In genomic region chr6:22445946-22446345, GRCh38 we compare ENCODE assay signal across 30 cellular contexts.
"Had no signal": no experiment of that assay in that cellular context is flagged by ENCODE, and none has a peak within 500 bp of the region (broad histone marks: within the 10 kb centered on the region; RNA-seq: fewer than 3 reads in every experiment).

No MANE protein-coding gene starts in this region.

- H3K9me3 Mint-ChIP-seq: activated CD4-positive, alpha-beta memory T cell treated with anti-CD3 and anti-CD28 coated beads for 36 hours; activated CD4-positive, alpha-beta T cell treated with anti-CD3 and anti-CD28 coated beads, Interleukin-2, amount 10 ng/mL, durations not matched to agents 24 days and 14 days; activated naive CD4-positive, alpha-beta T cell treated with anti-CD3 and anti-CD28 coated beads for 36 hours; activated naive CD4-positive, alpha-beta T cell treated with anti-CD3 and anti-CD28 coated beads, Interleukin-2, amount 50 U/mL, for 24 hours; activated naive CD8-positive, alpha-beta T cell treated with anti-CD3 and anti-CD28 coated beads for 36 hours; activated naive CD8-positive, alpha-beta T cell treated with anti-CD3 and anti-CD28 coated beads, Interleukin-2, amount 50 U/mL, for 24 hours; activated T-helper 1 cell treated with anti-CD3 and anti-CD28 coated beads, Interleukin-12 subunit alpha, Interleukin-12 subunit beta, Interleukin-2, Interleukin-4 antibody, amounts not matched to agents 30 ng/mL and 10 ng/mL and 1 ng/mL, durations not matched to agents 14 hours and 24 hours and 36 hours; activated T-helper 2 cell treated with anti-CD3 and anti-CD28 coated beads, Interferon-gamma antibody, Interleukin-2, Interleukin-4, amounts not matched to agents 10 μg/mL and 5 μg/mL and 100 μg/mL, durations not matched to agents 14 hours and 24 hours and 36 hours had no signal

- H3K4me3 ChIP-seq: adrenal gland, body of pancreas, colonic mucosa had no signal

- DNase-seq: activated CD4-positive, alpha-beta memory T cell treated with anti-CD3 and anti-CD28 coated beads for 36 hours; activated CD4-positive, alpha-beta T cell treated with anti-CD3 and anti-CD28 coated beads for 36 hours; activated CD4-positive, alpha-beta T cell treated with anti-CD3 and anti-CD28 coated beads, Interleukin-2, amount 10 ng/mL, durations not matched to agents 24 days and 14 days; activated CD8-positive, alpha-beta memory T cell treated with anti-CD3 and anti-CD28 coated beads, Interleukin-2, amount 10 ng/mL, durations not matched to agents 7 days and 5 days; activated CD8-positive, alpha-beta memory T cell treated with anti-CD3 and anti-CD28 coated beads, Interleukin-2, amount 50 U/mL, for 4 hours; activated CD8-positive, alpha-beta T cell treated with anti-CD3 and anti-CD28 coated beads, Interleukin-2, amount 10 ng/mL, durations not matched to agents 7 days and 5 days; activated effector memory CD4-positive, alpha-beta T cell treated with anti-CD3 and anti-CD28 coated beads, Interleukin-2, amount 50 U/mL, for 16 hours; activated naive CD4-positive, alpha-beta T cell treated with anti-CD3 and anti-CD28 coated beads for 36 hours; activated naive CD8-positive, alpha-beta T cell treated with anti-CD3 and anti-CD28 coated beads for 36 hours; activated naive CD8-positive, alpha-beta T cell treated with anti-CD3 and anti-CD28 coated beads, Interleukin-2, amount 50 U/mL, for 24 hours; activated T-cell treated with anti-CD3 and anti-CD28 coated beads, Interleukin-2, amount 50 U/mL, for 1 hour; activated T-cell treated with anti-CD3 and anti-CD28 coated beads, Interleukin-2, amount 50 U/mL, for 48 hours; adrenal gland; amygdala; aorta; body of pancreas; caudate nucleus; cerebellar nuclear complex; colonic mucosa; effector CD4-positive, alpha-beta T cell; effector memory CD8-positive, alpha-beta T cell; foreskin fibroblast; head of caudate nucleus; T-helper 2 cell had no signal

- H3K27ac ChIP-seq: adrenal gland, body of pancreas, colonic mucosa, VCaP had no signal

- H3K9me3 ChIP-seq: adrenal gland, body of pancreas, colonic mucosa had no signal

- H3K36me3 ChIP-seq: adrenal gland, colonic mucosa had no signal

- H3K36me3 Mint-ChIP-seq: activated CD4-positive, alpha-beta memory T cell treated with anti-CD3 and anti-CD28 coated beads for 36 hours; activated CD8-positive, alpha-beta memory T cell treated with anti-CD3 and anti-CD28 coated beads, Interleukin-2, amount 10 ng/mL, durations not matched to agents 7 days and 5 days; activated naive CD4-positive, alpha-beta T cell treated with anti-CD3 and anti-CD28 coated beads, Interleukin-2, amount 50 U/mL, for 24 hours; activated naive CD8-positive, alpha-beta T cell treated with anti-CD3 and anti-CD28 coated beads for 36 hours had no signal

- H3K27me3 Mint-ChIP-seq: activated CD4-positive, alpha-beta memory T cell treated with anti-CD3 and anti-CD28 coated beads for 36 hours; activated CD4-positive, alpha-beta T cell treated with anti-CD3 and anti-CD28 coated beads for 36 hours; activated CD4-positive, alpha-beta T cell treated with anti-CD3 and anti-CD28 coated beads, Interleukin-2, amount 10 ng/mL, durations not matched to agents 24 days and 14 days; activated CD8-positive, alpha-beta memory T cell treated with anti-CD3 and anti-CD28 coated beads, Interleukin-2, amount 10 ng/mL, durations not matched to agents 7 days and 5 days; activated naive CD4-positive, alpha-beta T cell treated with anti-CD3 and anti-CD28 coated beads, Interleukin-2, amount 50 U/mL, for 24 hours; activated naive CD8-positive, alpha-beta T cell treated with anti-CD3 and anti-CD28 coated beads for 36 hours; activated naive CD8-positive, alpha-beta T cell treated with anti-CD3 and anti-CD28 coated beads, Interleukin-2, amount 50 U/mL, for 24 hours; effector memory CD8-positive, alpha-beta T cell had no signal

- H3K27me3 ChIP-seq: adrenal gland, body of pancreas, colonic mucosa had no signal

- H3K4me1 ChIP-seq: adrenal gland, body of pancreas, colonic mucosa had no signal

- ATAC-seq: activated CD4-positive, alpha-beta T cell treated with anti-CD3 and anti-CD28 coated beads for 36 hours; activated CD8-positive, alpha-beta memory T cell treated with anti-CD3 and anti-CD28 coated beads, Interleukin-2, amount 10 ng/mL, durations not matched to agents 7 days and 5 days; activated CD8-positive, alpha-beta T cell treated with anti-CD3 and anti-CD28 coated beads, Interleukin-2, amount 10 ng/mL, durations not matched to agents 7 days and 5 days; activated naive CD8-positive, alpha-beta T cell treated with anti-CD3 and anti-CD28 coated beads, Interleukin-2, amount 50 U/mL, for 24 hours; body of pancreas; effector memory CD8-positive, alpha-beta T cell; esophagus mucosa; WTC11 had no signal

- H3K4me3 Mint-ChIP-seq: activated CD4-positive, alpha-beta memory T cell treated with anti-CD3 and anti-CD28 coated beads for 36 hours; activated CD4-positive, alpha-beta T cell treated with anti-CD3 and anti-CD28 coated beads for 36 hours; activated CD4-positive, alpha-beta T cell treated with anti-CD3 and anti-CD28 coated beads, Interleukin-2, amount 10 ng/mL, durations not matched to agents 24 days and 14 days; activated CD8-positive, alpha-beta memory T cell treated with anti-CD3 and anti-CD28 coated beads, Interleukin-2, amount 10 ng/mL, durations not matched to agents 7 days and 5 days; activated CD8-positive, alpha-beta T cell treated with anti-CD3 and anti-CD28 coated beads, Interleukin-2, amount 10 ng/mL, durations not matched to agents 7 days and 5 days; activated naive CD4-positive, alpha-beta T cell treated with anti-CD3 and anti-CD28 coated beads for 36 hours; activated naive CD4-positive, alpha-beta T cell treated with anti-CD3 and anti-CD28 coated beads, Interleukin-2, amount 50 U/mL, for 24 hours; activated naive CD8-positive, alpha-beta T cell treated with anti-CD3 and anti-CD28 coated beads for 36 hours; activated naive CD8-positive, alpha-beta T cell treated with anti-CD3 and anti-CD28 coated beads, Interleukin-2, amount 50 U/mL, for 24 hours; activated T-helper 1 cell treated with anti-CD3 and anti-CD28 coated beads, Interleukin-12 subunit alpha, Interleukin-12 subunit beta, Interleukin-2, Interleukin-4 antibody, amounts not matched to agents 30 ng/mL and 10 ng/mL and 1 ng/mL, durations not matched to agents 14 hours and 24 hours and 36 hours; effector memory CD8-positive, alpha-beta T cell; WTC11 had no signal

- H3K27ac Mint-ChIP-seq: activated CD4-positive, alpha-beta memory T cell treated with anti-CD3 and anti-CD28 coated beads for 36 hours; activated CD4-positive, alpha-beta T cell treated with anti-CD3 and anti-CD28 coated beads for 36 hours; activated CD4-positive, alpha-beta T cell treated with anti-CD3 and anti-CD28 coated beads, Interleukin-2, amount 10 ng/mL, durations not matched to agents 24 days and 14 days; activated CD8-positive, alpha-beta memory T cell treated with anti-CD3 and anti-CD28 coated beads, Interleukin-2, amount 10 ng/mL, durations not matched to agents 7 days and 5 days; activated CD8-positive, alpha-beta T cell treated with anti-CD3 and anti-CD28 coated beads, Interleukin-2, amount 10 ng/mL, durations not matched to agents 7 days and 5 days; activated naive CD4-positive, alpha-beta T cell treated with anti-CD3 and anti-CD28 coated beads for 36 hours; activated naive CD4-positive, alpha-beta T cell treated with anti-CD3 and anti-CD28 coated beads, Interleukin-2, amount 50 U/mL, for 24 hours; activated naive CD8-positive, alpha-beta T cell treated with anti-CD3 and anti-CD28 coated beads for 36 hours; activated naive CD8-positive, alpha-beta T cell treated with anti-CD3 and anti-CD28 coated beads, Interleukin-2, amount 50 U/mL, for 24 hours; activated T-helper 1 cell treated with anti-CD3 and anti-CD28 coated beads, Interleukin-12 subunit alpha, Interleukin-12 subunit beta, Interleukin-2, Interleukin-4 antibody, amounts not matched to agents 30 ng/mL and 10 ng/mL and 1 ng/mL, durations not matched to agents 14 hours and 24 hours and 36 hours; activated T-helper 2 cell treated with anti-CD3 and anti-CD28 coated beads, Interferon-gamma antibody, Interleukin-2, Interleukin-4, amounts not matched to agents 10 μg/mL and 5 μg/mL and 100 μg/mL, durations not matched to agents 14 hours and 24 hours and 36 hours; effector memory CD8-positive, alpha-beta T cell; WTC11 had no signal

- H3K4me1 Mint-ChIP-seq: activated CD4-positive, alpha-beta T cell treated with anti-CD3 and anti-CD28 coated beads for 36 hours; activated CD4-positive, alpha-beta T cell treated with anti-CD3 and anti-CD28 coated beads, Interleukin-2, amount 10 ng/mL, durations not matched to agents 24 days and 14 days; activated CD8-positive, alpha-beta memory T cell treated with anti-CD3 and anti-CD28 coated beads, Interleukin-2, amount 10 ng/mL, durations not matched to agents 7 days and 5 days; activated naive CD4-positive, alpha-beta T cell treated with anti-CD3 and anti-CD28 coated beads, Interleukin-2, amount 50 U/mL, for 24 hours; activated naive CD8-positive, alpha-beta T cell treated with anti-CD3 and anti-CD28 coated beads for 36 hours; activated naive CD8-positive, alpha-beta T cell treated with anti-CD3 and anti-CD28 coated beads, Interleukin-2, amount 50 U/mL, for 24 hours had no signal
